Comparison of ENCODE assay signal across 7 cellular contexts in the genomic region with DNA sequence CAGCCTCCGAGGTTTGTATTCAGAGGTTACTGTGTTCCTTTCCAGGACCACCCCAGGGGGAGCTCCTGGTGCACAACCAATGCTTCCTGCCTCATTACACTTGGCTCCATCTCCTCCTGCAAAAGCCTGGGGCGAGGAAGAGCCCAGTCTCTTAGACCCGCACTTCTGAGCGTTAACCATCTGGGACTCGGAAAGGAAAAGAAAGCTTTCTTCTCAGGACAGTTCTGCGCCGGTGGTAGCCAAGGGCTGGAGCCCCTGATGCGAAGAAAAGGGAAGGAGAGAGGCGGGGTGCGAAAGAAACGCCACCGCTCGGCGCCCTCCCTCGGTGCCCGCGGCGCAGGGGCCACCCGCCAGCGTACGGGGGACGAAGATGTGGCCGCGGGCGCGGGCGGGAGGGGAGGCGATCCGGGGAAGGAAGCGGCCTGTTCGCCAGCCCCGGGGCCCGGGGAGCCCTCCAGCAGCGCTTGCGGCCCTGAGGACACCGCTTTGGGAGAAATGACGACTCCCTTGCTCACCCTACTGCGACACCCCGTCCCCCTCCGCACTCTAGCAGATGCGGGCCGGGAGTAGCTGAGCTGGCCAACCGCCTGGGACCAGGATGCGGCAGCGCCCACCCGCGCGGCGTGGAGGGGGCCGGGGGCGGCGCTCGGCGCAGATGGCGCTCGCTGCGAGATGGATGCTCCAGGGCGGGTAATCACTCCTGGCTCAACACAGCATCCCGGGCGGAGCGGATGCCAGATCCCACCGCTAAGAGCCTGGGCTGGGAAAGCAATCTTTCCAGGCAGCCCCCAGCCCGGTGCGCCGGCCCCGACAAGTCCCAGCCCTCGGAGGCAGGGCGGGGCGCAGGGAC. TPM values are rescaled to one million over a fixed set of nuclear protein-coding genes. Genes with fewer than 3 reads are reported as not detected.
DNase-seq lines count a peak whose midpoint lies in the region; ATAC-seq and TF ChIP-seq lines count a peak whose summit lies in the region.

No MANE protein-coding gene starts in this region.

- TF ChIP-seq CTCF in GM12875 (IDR thresholded peaks at IDR 0.05; ENCODE audit: borderline replicate concordance, insufficient read depth, low read depth, low read length) (no peak), glutamatergic neuron (IDR thresholded peaks at IDR 0.05; ENCODE audit: partially characterized antibody, unreplicated experiment) (no peak), osteoblast (IDR thresholded peaks at IDR 0.05; ENCODE audit: extremely low read depth, low read depth, low read length) (no peak)

- peak overlapping the region; percentile 86 for H2AFZ ChIP-seq in osteoblast (ENCODE audit: low read length)

- H4K20me1 ChIP-seq in osteoblast (ENCODE audit: insufficient read depth, low read length), result no peaks in the 10 kb centered on the region

- H3K27ac Mint-ChIP-seq in activated T-helper 2 cell treated with anti-CD3 and anti-CD28 coated beads, Interferon-gamma antibody, Interleukin-2, Interleukin-4, amounts not matched to agents 10 μg/mL and 5 μg/mL and 100 μg/mL, durations not matched to agents 14 hours and 24 hours and 36 hours, result no peak overlapping the region
- H3K27ac Mint-ChIP-seq in glutamatergic neuron (ENCODE audit: unreplicated experiment), result peak overlapping the region; percentile 97

- H3K4me2 ChIP-seq in osteoblast (ENCODE audit: insufficient read depth, low read length), result peak overlapping the region; percentile 71

- H3K9me3 Mint-ChIP-seq in activated T-helper 2 cell treated with anti-CD3 and anti-CD28 coated beads, Interferon-gamma antibody, Interleukin-2, Interleukin-4, amounts not matched to agents 10 μg/mL and 5 μg/mL and 100 μg/mL, durations not matched to agents 14 hours and 24 hours and 36 hours, result no peaks in the 10 kb centered on the region
- H3K9me3 Mint-ChIP-seq in glutamatergic neuron (ENCODE audit: unreplicated experiment), result peaks cover 13% of the 10 kb centered on the region

- peak overlapping the region; percentile 82 for H3K4me3 ChIP-seq in GM12875 (ENCODE audit: low read depth, low read length)
- H3K4me3 ChIP-seq in osteoblast (ENCODE audit: insufficient read depth, low read length), result peak overlapping the region; percentile 72

- no peaks in the 10 kb centered on the region for H3K36me3 ChIP-seq in osteoblast (ENCODE audit: insufficient read depth, low read length)

- peaks cover 40% of the 10 kb centered on the region for H3K27me3 ChIP-seq in osteoblast (ENCODE audit: insufficient read depth, low read length)

- H3K4me1 ChIP-seq in osteoblast (ENCODE audit: insufficient read depth, low read length), result peaks cover 4% of the 10 kb centered on the region

- DNase-seq in NCI-H2081 (lab: John Stamatoyannopoulos, UW) (peak; percentile 81 to 89), glutamatergic neuron (peak; percentile 70), osteoblast (ENCODE audit: insufficient read length, low spot score, missing footprints) (peak; percentile 85)
- no peak for DNase-seq in activated T-helper 2 cell treated with anti-CD3 and anti-CD28 coated beads, Interferon-gamma antibody, Interleukin-2, Interleukin-4, amounts not matched to agents 10 μg/mL and 5 μg/mL and 100 μg/mL, durations not matched to agents 14 hours and 24 hours and 36 hours (ENCODE audit: low spot score)

- H3K4me3 Mint-ChIP-seq in activated T-helper 2 cell treated with anti-CD3 and anti-CD28 coated beads, Interferon-gamma antibody, Interleukin-2, Interleukin-4, amounts not matched to agents 10 μg/mL and 5 μg/mL and 100 μg/mL, durations not matched to agents 14 hours and 24 hours and 36 hours (ENCODE audit: low read depth), result peak overlapping the region; percentile 67
- H3K4me3 Mint-ChIP-seq in glutamatergic neuron (ENCODE audit: unreplicated experiment), result peak overlapping the region; percentile 99

- ATAC-seq in GM19324 (IDR thresholded peaks at IDR 0.05; ENCODE audit: low FRiP score, unreplicated experiment) (no peak), GM18858 (IDR thresholded peaks at IDR 0.05; ENCODE audit: unreplicated experiment) (no peak)

- intact Hi-C loops in activated T-helper 2 cell treated with anti-CD3 and anti-CD28 coated beads, Interferon-gamma antibody, Interleukin-2, Interleukin-4, amounts not matched to agents 10 μg/mL and 5 μg/mL and 100 μg/mL, durations not matched to agents 14 hours and 24 hours and 36 hours (cut with micrococcal nuclease), result loop anchor here (2.0 kb wide), 1 partner anchor 42 kb away; no protein-coding TSS in a partner anchor

- H3K9me3 ChIP-seq in osteoblast (ENCODE audit: low read depth, low read length), result no peaks in the 10 kb centered on the region

- H3K4me1 Mint-ChIP-seq in activated T-helper 2 cell treated with anti-CD3 and anti-CD28 coated beads, Interferon-gamma antibody, Interleukin-2, Interleukin-4, amounts not matched to agents 10 μg/mL and 5 μg/mL and 100 μg/mL, durations not matched to agents 14 hours and 24 hours and 36 hours (ENCODE audit: low read depth), result peaks cover 12% of the 10 kb centered on the region
- peaks cover 10% of the 10 kb centered on the region for H3K4me1 Mint-ChIP-seq in glutamatergic neuron (ENCODE audit: low read depth, unreplicated experiment)

- no peaks in the 10 kb centered on the region for H3K79me2 ChIP-seq in osteoblast (ENCODE audit: insufficient read depth, low read length)

- peaks cover 65% of the 10 kb centered on the region for H3K27me3 Mint-ChIP-seq in activated T-helper 2 cell treated with anti-CD3 and anti-CD28 coated beads, Interferon-gamma antibody, Interleukin-2, Interleukin-4, amounts not matched to agents 10 μg/mL and 5 μg/mL and 100 μg/mL, durations not matched to agents 14 hours and 24 hours and 36 hours (ENCODE audit: low read depth)
- peaks cover 9% of the 10 kb centered on the region for H3K27me3 Mint-ChIP-seq in glutamatergic neuron (ENCODE audit: unreplicated experiment)

- H3K27ac ChIP-seq in osteoblast (ENCODE audit: low read depth, low read length), result no peak overlapping the region

- H3K36me3 Mint-ChIP-seq in activated T-helper 2 cell treated with anti-CD3 and anti-CD28 coated beads, Interferon-gamma antibody, Interleukin-2, Interleukin-4, amounts not matched to agents 10 μg/mL and 5 μg/mL and 100 μg/mL, durations not matched to agents 14 hours and 24 hours and 36 hours (ENCODE audit: low read depth), result no peaks in the 10 kb centered on the region
- H3K36me3 Mint-ChIP-seq in glutamatergic neuron (ENCODE audit: unreplicated experiment), result peaks cover 5% of the 10 kb centered on the region

RNA-seq across cellular contexts. Expression of gene NRCAM, which starts 1.3 kb away (rescaled TPM):
- 0.05 TPM in 1 of 2 replicates, not detected in the other for total RNA-seq in activated T-helper 2 cell treated with anti-CD3 and anti-CD28 coated beads, Interferon-gamma antibody, Interleukin-2, Interleukin-4, amounts not matched to agents 10 μg/mL and 5 μg/mL and 100 μg/mL, durations not matched to agents 14 hours and 24 hours and 36 hours
- total RNA-seq in glutamatergic neuron (ENCODE audit: unreplicated experiment) (120 TPM), osteoblast (0.88 and 2.2 TPM in 2 replicates)

Comparison
In these comparisons a context has a peak if more than half of its experiments do, and no peak if none do; other contexts are left out.
1. RNA of gene NRCAM, which starts 1.3 kb away (total RNA-seq): 120 TPM in glutamatergic neuron (single experiment); 0.88 to 2.2 TPM in osteoblast and 0.05 TPM in activated T-helper 2 cell treated with anti-CD3 and anti-CD28 coated beads, Interferon-gamma antibody, Interleukin-2, Interleukin-4, amounts not matched to agents 10 μg/mL and 5 μg/mL and 100 μg/mL, durations not matched to agents 14 hours and 24 hours and 36 hours; every median in the first group is over 10 times any median in the second.